2 cellular contexts compared by ENCODE assay signal in the genomic region with DNA sequence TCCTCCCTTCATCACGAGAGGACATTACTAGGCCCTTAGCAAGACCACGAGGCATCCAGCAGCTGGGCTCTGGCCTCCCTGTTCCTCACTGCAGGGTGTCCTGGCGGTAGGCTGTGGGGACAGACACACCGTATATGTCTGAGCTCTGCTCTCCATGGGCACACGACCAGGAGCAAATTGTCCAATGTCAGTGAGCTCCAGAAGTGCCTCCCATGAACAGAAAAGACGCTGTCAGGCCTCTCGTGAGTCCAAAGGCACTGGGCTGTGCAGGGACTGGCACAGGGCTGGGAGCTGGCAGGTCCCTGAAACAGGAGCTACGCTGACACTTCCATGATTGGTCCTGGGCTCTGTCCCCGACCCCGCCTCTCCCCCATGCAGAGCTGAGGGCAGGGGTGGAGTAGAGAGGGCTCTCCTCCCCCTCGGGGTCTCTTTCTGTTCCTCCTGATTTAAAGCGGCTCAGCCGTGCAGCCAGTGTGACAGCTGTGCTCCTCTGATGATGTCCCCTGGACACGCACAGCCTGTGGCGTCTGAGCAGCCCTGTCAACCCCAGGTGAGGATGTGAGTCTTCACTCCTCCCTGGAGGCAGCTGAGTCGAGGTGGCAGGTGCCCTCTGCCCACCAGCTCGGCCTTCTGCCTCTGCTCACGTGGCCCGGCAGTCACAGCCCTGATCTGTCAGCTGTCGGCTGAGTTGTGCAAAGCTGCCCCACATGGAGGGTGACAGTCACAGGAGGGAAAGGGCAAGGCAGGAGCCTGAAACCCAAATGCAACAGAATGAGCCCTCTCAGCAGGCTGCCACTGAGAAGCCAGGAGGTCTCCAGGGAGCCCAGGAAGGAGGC.
A peak's percentile ranks its signal among the peaks of the same experiment; 100 is the strongest.
TF ChIP-seq lines count a peak whose summit lies in the region.

No MANE protein-coding gene starts in this region.

TF ChIP-seq in HEK293, 187 proteins besides CTCF, POLR2A, EP300 and RAD21 (continued from another document):
- TF ChIP-seq ZNF2 (tag by site-specific recombination; IDR thresholded peaks at IDR 0.05) (no peak), GLIS1 (tag by site-specific recombination; IDR thresholded peaks at IDR 0.05) (0 out of 2 replicates have a peak, but pooled peaks have one; percentile 66), ZNF501 (tag by site-specific recombination; IDR thresholded peaks at IDR 0.05) (no peak), GLI2 (tag by site-specific recombination; IDR thresholded peaks at IDR 0.05; ENCODE audit: borderline replicate concordance, low read depth) (no peak), ZNF169 (tag by site-specific recombination; IDR thresholded peaks at IDR 0.05) (no peak), ZBTB21 (tag by site-specific recombination; IDR thresholded peaks at IDR 0.05) (no peak), ZNF302 (tag by site-specific recombination; IDR thresholded peaks at IDR 0.05; ENCODE audit: low read depth) (no peak)
TF ChIP-seq in HEK293: peak in this region for 2.

TF ChIP-seq in WTC11, 78 proteins besides CTCF, POLR2A, EP300 and RAD21 (continued from another document):
- TF ChIP-seq, protein P1, sequence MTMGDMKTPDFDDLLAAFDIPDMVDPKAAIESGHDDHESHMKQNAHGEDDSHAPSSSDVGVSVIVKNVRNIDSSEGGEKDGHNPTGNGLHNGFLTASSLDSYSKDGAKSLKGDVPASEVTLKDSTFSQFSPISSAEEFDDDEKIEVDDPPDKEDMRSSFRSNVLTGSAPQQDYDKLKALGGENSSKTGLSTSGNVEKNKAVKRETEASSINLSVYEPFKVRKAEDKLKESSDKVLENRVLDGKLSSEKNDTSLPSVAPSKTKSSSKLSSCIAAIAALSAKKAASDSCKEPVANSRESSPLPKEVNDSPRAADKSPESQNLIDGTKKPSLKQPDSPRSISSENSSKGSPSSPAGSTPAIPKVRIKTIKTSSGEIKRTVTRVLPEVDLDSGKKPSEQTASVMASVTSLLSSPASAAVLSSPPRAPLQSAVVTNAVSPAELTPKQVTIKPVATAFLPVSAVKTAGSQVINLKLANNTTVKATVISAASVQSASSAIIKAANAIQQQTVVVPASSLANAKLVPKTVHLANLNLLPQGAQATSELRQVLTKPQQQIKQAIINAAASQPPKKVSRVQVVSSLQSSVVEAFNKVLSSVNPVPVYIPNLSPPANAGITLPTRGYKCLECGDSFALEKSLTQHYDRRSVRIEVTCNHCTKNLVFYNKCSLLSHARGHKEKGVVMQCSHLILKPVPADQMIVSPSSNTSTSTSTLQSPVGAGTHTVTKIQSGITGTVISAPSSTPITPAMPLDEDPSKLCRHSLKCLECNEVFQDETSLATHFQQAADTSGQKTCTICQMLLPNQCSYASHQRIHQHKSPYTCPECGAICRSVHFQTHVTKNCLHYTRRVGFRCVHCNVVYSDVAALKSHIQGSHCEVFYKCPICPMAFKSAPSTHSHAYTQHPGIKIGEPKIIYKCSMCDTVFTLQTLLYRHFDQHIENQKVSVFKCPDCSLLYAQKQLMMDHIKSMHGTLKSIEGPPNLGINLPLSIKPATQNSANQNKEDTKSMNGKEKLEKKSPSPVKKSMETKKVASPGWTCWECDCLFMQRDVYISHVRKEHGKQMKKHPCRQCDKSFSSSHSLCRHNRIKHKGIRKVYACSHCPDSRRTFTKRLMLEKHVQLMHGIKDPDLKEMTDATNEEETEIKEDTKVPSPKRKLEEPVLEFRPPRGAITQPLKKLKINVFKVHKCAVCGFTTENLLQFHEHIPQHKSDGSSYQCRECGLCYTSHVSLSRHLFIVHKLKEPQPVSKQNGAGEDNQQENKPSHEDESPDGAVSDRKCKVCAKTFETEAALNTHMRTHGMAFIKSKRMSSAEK (CRISPR knock-in tag; IDR thresholded peaks at IDR 0.05; ENCODE audit: borderline replicate concordance): no peak
- TF ChIP-seq ELF4 (CRISPR knock-in tag; IDR thresholded peaks at IDR 0.05; ENCODE audit: low read depth) (no peak), ESRRA (CRISPR knock-in tag; IDR thresholded peaks at IDR 0.05; ENCODE audit: borderline replicate concordance) (no peak), TEAD1 (CRISPR knock-in tag; IDR thresholded peaks at IDR 0.05) (no peak), JAZF1 (CRISPR knock-in tag; IDR thresholded peaks at IDR 0.05) (no peak), ZNF416 (CRISPR knock-in tag; IDR thresholded peaks at IDR 0.05) (no peak), ZNF138 (CRISPR knock-in tag; conservative IDR thresholded peaks at IDR 0.05) (no peak), NFE2L1 (CRISPR knock-in tag; IDR thresholded peaks at IDR 0.05) (no peak), CREM (CRISPR knock-in tag; IDR thresholded peaks at IDR 0.05) (no peak), ETV6 (CRISPR knock-in tag; IDR thresholded peaks at IDR 0.05) (no peak), RORB (CRISPR knock-in tag; IDR thresholded peaks at IDR 0.05) (no peak)
- TF ChIP-seq, protein P2, sequence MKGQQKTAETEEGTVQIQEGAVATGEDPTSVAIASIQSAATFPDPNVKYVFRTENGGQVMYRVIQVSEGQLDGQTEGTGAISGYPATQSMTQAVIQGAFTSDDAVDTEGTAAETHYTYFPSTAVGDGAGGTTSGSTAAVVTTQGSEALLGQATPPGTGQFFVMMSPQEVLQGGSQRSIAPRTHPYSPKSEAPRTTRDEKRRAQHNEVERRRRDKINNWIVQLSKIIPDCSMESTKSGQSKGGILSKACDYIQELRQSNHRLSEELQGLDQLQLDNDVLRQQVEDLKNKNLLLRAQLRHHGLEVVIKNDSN (CRISPR knock-in tag; IDR thresholded peaks at IDR 0.05): no peak
- TF ChIP-seq, protein P3, sequence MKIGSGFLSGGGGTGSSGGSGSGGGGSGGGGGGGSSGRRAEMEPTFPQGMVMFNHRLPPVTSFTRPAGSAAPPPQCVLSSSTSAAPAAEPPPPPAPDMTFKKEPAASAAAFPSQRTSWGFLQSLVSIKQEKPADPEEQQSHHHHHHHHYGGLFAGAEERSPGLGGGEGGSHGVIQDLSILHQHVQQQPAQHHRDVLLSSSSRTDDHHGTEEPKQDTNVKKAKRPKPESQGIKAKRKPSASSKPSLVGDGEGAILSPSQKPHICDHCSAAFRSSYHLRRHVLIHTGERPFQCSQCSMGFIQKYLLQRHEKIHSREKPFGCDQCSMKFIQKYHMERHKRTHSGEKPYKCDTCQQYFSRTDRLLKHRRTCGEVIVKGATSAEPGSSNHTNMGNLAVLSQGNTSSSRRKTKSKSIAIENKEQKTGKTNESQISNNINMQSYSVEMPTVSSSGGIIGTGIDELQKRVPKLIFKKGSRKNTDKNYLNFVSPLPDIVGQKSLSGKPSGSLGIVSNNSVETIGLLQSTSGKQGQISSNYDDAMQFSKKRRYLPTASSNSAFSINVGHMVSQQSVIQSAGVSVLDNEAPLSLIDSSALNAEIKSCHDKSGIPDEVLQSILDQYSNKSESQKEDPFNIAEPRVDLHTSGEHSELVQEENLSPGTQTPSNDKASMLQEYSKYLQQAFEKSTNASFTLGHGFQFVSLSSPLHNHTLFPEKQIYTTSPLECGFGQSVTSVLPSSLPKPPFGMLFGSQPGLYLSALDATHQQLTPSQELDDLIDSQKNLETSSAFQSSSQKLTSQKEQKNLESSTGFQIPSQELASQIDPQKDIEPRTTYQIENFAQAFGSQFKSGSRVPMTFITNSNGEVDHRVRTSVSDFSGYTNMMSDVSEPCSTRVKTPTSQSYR (CRISPR knock-in tag; IDR thresholded peaks at IDR 0.05): no peak
- TF ChIP-seq, protein P4, sequence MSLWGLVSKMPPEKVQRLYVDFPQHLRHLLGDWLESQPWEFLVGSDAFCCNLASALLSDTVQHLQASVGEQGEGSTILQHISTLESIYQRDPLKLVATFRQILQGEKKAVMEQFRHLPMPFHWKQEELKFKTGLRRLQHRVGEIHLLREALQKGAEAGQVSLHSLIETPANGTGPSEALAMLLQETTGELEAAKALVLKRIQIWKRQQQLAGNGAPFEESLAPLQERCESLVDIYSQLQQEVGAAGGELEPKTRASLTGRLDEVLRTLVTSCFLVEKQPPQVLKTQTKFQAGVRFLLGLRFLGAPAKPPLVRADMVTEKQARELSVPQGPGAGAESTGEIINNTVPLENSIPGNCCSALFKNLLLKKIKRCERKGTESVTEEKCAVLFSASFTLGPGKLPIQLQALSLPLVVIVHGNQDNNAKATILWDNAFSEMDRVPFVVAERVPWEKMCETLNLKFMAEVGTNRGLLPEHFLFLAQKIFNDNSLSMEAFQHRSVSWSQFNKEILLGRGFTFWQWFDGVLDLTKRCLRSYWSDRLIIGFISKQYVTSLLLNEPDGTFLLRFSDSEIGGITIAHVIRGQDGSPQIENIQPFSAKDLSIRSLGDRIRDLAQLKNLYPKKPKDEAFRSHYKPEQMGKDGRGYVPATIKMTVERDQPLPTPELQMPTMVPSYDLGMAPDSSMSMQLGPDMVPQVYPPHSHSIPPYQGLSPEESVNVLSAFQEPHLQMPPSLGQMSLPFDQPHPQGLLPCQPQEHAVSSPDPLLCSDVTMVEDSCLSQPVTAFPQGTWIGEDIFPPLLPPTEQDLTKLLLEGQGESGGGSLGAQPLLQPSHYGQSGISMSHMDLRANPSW (CRISPR knock-in tag; conservative IDR thresholded peaks at IDR 0.05; ENCODE audit: low read depth): no peak
- TF ChIP-seq, protein P5, sequence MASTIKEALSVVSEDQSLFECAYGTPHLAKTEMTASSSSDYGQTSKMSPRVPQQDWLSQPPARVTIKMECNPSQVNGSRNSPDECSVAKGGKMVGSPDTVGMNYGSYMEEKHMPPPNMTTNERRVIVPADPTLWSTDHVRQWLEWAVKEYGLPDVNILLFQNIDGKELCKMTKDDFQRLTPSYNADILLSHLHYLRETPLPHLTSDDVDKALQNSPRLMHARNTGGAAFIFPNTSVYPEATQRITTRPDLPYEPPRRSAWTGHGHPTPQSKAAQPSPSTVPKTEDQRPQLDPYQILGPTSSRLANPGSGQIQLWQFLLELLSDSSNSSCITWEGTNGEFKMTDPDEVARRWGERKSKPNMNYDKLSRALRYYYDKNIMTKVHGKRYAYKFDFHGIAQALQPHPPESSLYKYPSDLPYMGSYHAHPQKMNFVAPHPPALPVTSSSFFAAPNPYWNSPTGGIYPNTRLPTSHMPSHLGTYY (CRISPR knock-in tag; IDR thresholded peaks at IDR 0.05): no peak
- TF ChIP-seq, protein P6, sequence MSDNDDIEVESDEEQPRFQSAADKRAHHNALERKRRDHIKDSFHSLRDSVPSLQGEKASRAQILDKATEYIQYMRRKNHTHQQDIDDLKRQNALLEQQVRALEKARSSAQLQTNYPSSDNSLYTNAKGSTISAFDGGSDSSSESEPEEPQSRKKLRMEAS (CRISPR knock-in tag; IDR thresholded peaks at IDR 0.05): no peak
- TF ChIP-seq, protein P7, sequence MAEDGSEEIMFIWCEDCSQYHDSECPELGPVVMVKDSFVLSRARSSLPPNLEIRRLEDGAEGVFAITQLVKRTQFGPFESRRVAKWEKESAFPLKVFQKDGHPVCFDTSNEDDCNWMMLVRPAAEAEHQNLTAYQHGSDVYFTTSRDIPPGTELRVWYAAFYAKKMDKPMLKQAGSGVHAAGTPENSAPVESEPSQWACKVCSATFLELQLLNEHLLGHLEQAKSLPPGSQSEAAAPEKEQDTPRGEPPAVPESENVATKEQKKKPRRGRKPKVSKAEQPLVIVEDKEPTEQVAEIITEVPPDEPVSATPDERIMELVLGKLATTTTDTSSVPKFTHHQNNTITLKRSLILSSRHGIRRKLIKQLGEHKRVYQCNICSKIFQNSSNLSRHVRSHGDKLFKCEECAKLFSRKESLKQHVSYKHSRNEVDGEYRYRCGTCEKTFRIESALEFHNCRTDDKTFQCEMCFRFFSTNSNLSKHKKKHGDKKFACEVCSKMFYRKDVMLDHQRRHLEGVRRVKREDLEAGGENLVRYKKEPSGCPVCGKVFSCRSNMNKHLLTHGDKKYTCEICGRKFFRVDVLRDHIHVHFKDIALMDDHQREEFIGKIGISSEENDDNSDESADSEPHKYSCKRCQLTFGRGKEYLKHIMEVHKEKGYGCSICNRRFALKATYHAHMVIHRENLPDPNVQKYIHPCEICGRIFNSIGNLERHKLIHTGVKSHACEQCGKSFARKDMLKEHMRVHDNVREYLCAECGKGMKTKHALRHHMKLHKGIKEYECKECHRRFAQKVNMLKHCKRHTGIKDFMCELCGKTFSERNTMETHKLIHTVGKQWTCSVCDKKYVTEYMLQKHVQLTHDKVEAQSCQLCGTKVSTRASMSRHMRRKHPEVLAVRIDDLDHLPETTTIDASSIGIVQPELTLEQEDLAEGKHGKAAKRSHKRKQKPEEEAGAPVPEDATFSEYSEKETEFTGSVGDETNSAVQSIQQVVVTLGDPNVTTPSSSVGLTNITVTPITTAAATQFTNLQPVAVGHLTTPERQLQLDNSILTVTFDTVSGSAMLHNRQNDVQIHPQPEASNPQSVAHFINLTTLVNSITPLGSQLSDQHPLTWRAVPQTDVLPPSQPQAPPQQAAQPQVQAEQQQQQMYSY (CRISPR knock-in tag; IDR thresholded peaks at IDR 0.05): no peak
